In the genomic region with DNA sequence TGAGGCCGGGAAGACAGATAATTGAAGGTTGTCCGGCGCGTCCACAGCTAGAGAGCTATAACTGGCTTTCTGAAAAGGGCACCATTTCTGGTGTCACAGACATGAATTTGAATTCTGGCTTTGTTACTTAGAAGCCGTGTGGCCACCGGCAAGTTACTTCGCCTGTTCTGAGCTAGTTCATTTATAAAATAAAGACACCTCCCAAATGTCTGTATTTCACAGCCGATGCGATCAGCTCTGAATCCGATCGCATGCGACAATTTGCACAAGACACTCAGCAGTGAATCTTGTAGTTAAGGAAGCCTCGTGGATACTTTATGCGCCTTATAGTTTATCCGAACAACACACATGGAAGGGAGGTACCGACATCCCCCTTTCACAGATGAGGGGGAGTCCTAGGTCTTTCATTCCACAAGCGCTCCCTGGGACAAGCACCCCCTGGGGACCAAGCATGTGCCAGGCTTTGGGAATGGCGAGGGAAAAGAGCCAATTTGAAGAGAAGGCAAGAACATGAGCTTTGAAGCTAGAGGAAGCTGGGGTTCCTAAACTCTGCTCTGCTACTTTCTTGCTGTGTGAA, we compare ENCODE assay signal across 1 cellular context.
TF ChIP-seq lines count a peak whose summit lies in the region.

No MANE protein-coding gene starts in this region.

TF ChIP-seq in HEK293, 187 proteins besides CTCF, POLR2A, EP300 and RAD21 (continues in another document):
- TF ChIP-seq ZNF146 (tag by site-specific recombination; IDR thresholded peaks at IDR 0.05): 0 out of 2 replicates have a peak, but pooled peaks have one; percentile 7
- TF ChIP-seq ZNF660 (tag by site-specific recombination; IDR thresholded peaks at IDR 0.05): no peak
- TF ChIP-seq ZNF157 (tag by site-specific recombination; IDR thresholded peaks at IDR 0.05): no peak
- no peak for TF ChIP-seq ZBTB1 (tag by site-specific recombination; IDR thresholded peaks at IDR 0.05)
- peak; percentile 50; the same call in 1 of the 2 replicates for TF ChIP-seq KLF8 (tag by site-specific recombination; IDR thresholded peaks at IDR 0.05)
- TF ChIP-seq, protein P1, sequence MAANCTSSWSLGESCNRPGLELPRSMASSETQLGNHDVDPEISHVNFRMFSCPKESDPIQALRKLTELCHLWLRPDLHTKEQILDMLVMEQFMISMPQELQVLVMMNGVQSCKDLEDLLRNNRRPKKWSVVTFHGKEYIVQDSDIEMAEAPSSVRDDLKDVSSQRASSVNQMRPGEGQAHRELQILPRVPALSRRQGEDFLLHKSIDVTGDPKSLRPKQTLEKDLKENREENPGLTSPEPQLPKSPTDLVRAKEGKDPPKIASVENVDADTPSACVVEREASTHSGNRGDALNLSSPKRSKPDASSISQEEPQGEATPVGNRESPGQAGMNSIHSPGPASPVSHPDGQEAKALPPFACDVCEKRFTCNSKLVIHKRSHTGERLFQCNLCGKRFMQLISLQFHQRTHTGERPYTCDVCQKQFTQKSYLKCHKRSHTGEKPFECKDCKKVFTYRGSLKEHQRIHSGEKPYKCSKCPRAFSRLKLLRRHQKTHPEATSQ (tag by site-specific recombination; IDR thresholded peaks at IDR 0.05): no peak
- TF ChIP-seq IKZF3 (tag by site-specific recombination; IDR thresholded peaks at IDR 0.05): no peak
- no peak for TF ChIP-seq ZNF600 (tag by site-specific recombination; IDR thresholded peaks at IDR 0.05)
- TF ChIP-seq BCL11B (tag by site-specific recombination; IDR thresholded peaks at IDR 0.05; ENCODE audit: low read depth): no peak
- 0 out of 2 replicates have a peak, but pooled peaks have one; percentile 23 for TF ChIP-seq ZNF843 (tag by site-specific recombination; IDR thresholded peaks at IDR 0.05)
- no peak for TF ChIP-seq GFI1B (tag by site-specific recombination; IDR thresholded peaks at IDR 0.05)
- TF ChIP-seq ZBTB10 (tag by site-specific recombination; IDR thresholded peaks at IDR 0.05): 0 out of 2 replicates have a peak, but pooled peaks have one; percentile 57
- TF ChIP-seq KLF16 (tag by site-specific recombination; IDR thresholded peaks at IDR 0.05): 0 out of 2 replicates have a peak, but pooled peaks have one; percentile 25
- TF ChIP-seq ZSCAN30 (tag by site-specific recombination; IDR thresholded peaks at IDR 0.05): no peak
- TF ChIP-seq ZNF292 (tag by site-specific recombination; IDR thresholded peaks at IDR 0.05; ENCODE audit: borderline replicate concordance, low read depth): no peak
- no peak for TF ChIP-seq ZNF16 (tag by site-specific recombination; IDR thresholded peaks at IDR 0.05; ENCODE audit: low read depth)
- no peak for TF ChIP-seq ZNF324 (tag by site-specific recombination; IDR thresholded peaks at IDR 0.05)
- TF ChIP-seq ZNF623 (tag by site-specific recombination; IDR thresholded peaks at IDR 0.05): no peak
- TF ChIP-seq ZNF830 (tag by site-specific recombination; IDR thresholded peaks at IDR 0.05; ENCODE audit: low read depth): no peak
- TF ChIP-seq OVOL3 (tag by site-specific recombination; IDR thresholded peaks at IDR 0.05): no peak
- peak; percentile 68 for TF ChIP-seq PRDM10 (tag by site-specific recombination; IDR thresholded peaks at IDR 0.05)
- no peak for TF ChIP-seq KLF9 (tag by site-specific recombination; IDR thresholded peaks at IDR 0.05; ENCODE audit: low read depth)
- TF ChIP-seq ZNF211 (tag by site-specific recombination; IDR thresholded peaks at IDR 0.05; ENCODE audit: low read depth): no peak
- no peak for TF ChIP-seq ZNF350 (tag by site-specific recombination; IDR thresholded peaks at IDR 0.05)
- TF ChIP-seq, protein P2, sequence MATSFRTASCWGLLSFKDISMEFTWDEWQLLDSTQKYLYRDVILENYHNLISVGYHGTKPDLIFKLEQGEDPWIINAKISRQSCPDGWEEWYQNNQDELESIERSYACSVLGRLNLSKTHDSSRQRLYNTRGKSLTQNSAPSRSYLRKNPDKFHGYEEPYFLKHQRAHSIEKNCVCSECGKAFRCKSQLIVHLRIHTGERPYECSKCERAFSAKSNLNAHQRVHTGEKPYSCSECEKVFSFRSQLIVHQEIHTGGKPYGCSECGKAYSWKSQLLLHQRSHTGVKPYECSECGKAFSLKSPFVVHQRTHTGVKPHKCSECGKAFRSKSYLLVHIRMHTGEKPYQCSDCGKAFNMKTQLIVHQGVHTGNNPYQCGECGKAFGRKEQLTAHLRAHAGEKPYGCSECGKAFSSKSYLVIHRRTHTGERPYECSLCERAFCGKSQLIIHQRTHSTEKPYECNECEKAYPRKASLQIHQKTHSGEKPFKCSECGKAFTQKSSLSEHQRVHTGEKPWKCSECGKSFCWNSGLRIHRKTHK (tag by site-specific recombination; IDR thresholded peaks at IDR 0.05): no peak
- no peak for TF ChIP-seq SALL2 (tag by site-specific recombination; IDR thresholded peaks at IDR 0.05; ENCODE audit: borderline replicate concordance)
- TF ChIP-seq ZNF777 (tag by site-specific recombination; IDR thresholded peaks at IDR 0.05; ENCODE audit: borderline replicate concordance): no peak
- no peak for TF ChIP-seq ZNF19 (tag by site-specific recombination; IDR thresholded peaks at IDR 0.05; ENCODE audit: low read depth)
- peak; percentile 5; the same call in 1 of the 2 replicates for TF ChIP-seq ZNF341 (tag by site-specific recombination; IDR thresholded peaks at IDR 0.05; ENCODE audit: low read depth)
- TF ChIP-seq TCF7L2 (IDR thresholded peaks at IDR 0.05; ENCODE audit: borderline replicate concordance, low read depth, low read length): no peak
- TF ChIP-seq ZXDB (tag by site-specific recombination; IDR thresholded peaks at IDR 0.05): peak; percentile 10
- no peak for TF ChIP-seq ZNF121 (tag by site-specific recombination; IDR thresholded peaks at IDR 0.05)
- TF ChIP-seq ZNF335 (tag by site-specific recombination; conservative IDR thresholded peaks at IDR 0.05): peak; percentile 54
- no peak for TF ChIP-seq ZNF76 (tag by site-specific recombination; IDR thresholded peaks at IDR 0.05; ENCODE audit: borderline replicate concordance, low read depth)
- no peak for TF ChIP-seq ZFHX2 (tag by site-specific recombination; conservative IDR thresholded peaks at IDR 0.05)
- TF ChIP-seq SCRT2 (tag by site-specific recombination; IDR thresholded peaks at IDR 0.05): no peak
- TF ChIP-seq ZNF10 (tag by site-specific recombination; IDR thresholded peaks at IDR 0.05): no peak
- TF ChIP-seq ZNF302 (tag by site-specific recombination; IDR thresholded peaks at IDR 0.05; ENCODE audit: low read depth): no peak
- no peak for TF ChIP-seq ZNF138 (tag by site-specific recombination; IDR thresholded peaks at IDR 0.05; ENCODE audit: borderline replicate concordance)
- peak; percentile 90 for TF ChIP-seq SP7 (tag by site-specific recombination; IDR thresholded peaks at IDR 0.05)
- no peak; the same call in 1 of the 2 replicates for TF ChIP-seq ZNF501 (tag by site-specific recombination; IDR thresholded peaks at IDR 0.05)
- TF ChIP-seq ZBTB6 (tag by site-specific recombination; IDR thresholded peaks at IDR 0.05): no peak
- 0 out of 2 replicates have a peak, but pooled peaks have one; percentile 3 for TF ChIP-seq ZNF610 (tag by site-specific recombination; IDR thresholded peaks at IDR 0.05; ENCODE audit: borderline replicate concordance)
- no peak for TF ChIP-seq EGR2 (tag by site-specific recombination; IDR thresholded peaks at IDR 0.05; ENCODE audit: low read depth)
- TF ChIP-seq ZNF221 (tag by site-specific recombination; IDR thresholded peaks at IDR 0.05; ENCODE audit: borderline replicate concordance): no peak
- TF ChIP-seq MZF1 (tag by site-specific recombination; IDR thresholded peaks at IDR 0.05; ENCODE audit: borderline replicate concordance): no peak
- TF ChIP-seq ZNF169 (tag by site-specific recombination; IDR thresholded peaks at IDR 0.05): no peak
- 0 out of 2 replicates have a peak, but pooled peaks have one; percentile 31 for TF ChIP-seq ZNF394 (tag by site-specific recombination; IDR thresholded peaks at IDR 0.05; ENCODE audit: borderline replicate concordance)
- TF ChIP-seq ZNF792 (tag by site-specific recombination; IDR thresholded peaks at IDR 0.05): no peak
- TF ChIP-seq ZEB2 (tag by site-specific recombination; IDR thresholded peaks at IDR 0.05): peak; percentile 59
- no peak for TF ChIP-seq ZNF214 (tag by site-specific recombination; IDR thresholded peaks at IDR 0.05; ENCODE audit: borderline replicate concordance)
- no peak for TF ChIP-seq ZNF585B (tag by site-specific recombination; IDR thresholded peaks at IDR 0.05)
- TF ChIP-seq ZNF561 (tag by site-specific recombination; IDR thresholded peaks at IDR 0.05; ENCODE audit: borderline replicate concordance): no peak
- TF ChIP-seq TRIM28 (IDR thresholded peaks at IDR 0.05; ENCODE audit: borderline replicate concordance, low read length): 0 out of 2 replicates have a peak, but pooled peaks have one; percentile 70
- 0 out of 2 replicates have a peak, but pooled peaks have one; percentile 16 for TF ChIP-seq ZNF2 (tag by site-specific recombination; IDR thresholded peaks at IDR 0.05)
- TF ChIP-seq ZSCAN16 (tag by site-specific recombination; IDR thresholded peaks at IDR 0.05): no peak
- TF ChIP-seq, protein P3, sequence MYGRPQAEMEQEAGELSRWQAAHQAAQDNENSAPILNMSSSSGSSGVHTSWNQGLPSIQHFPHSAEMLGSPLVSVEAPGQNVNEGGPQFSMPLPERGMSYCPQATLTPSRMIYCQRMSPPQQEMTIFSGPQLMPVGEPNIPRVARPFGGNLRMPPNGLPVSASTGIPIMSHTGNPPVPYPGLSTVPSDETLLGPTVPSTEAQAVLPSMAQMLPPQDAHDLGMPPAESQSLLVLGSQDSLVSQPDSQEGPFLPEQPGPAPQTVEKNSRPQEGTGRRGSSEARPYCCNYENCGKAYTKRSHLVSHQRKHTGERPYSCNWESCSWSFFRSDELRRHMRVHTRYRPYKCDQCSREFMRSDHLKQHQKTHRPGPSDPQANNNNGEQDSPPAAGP (tag by site-specific recombination; IDR thresholded peaks at IDR 0.05): peak; percentile 46; the same call in 1 of the 2 replicates
- 0 out of 2 replicates have a peak, but pooled peaks have one; percentile 46 for TF ChIP-seq HOXC10 (CRISPR knock-in tag; IDR thresholded peaks at IDR 0.05)
- no peak for TF ChIP-seq ZBTB17 (tag by site-specific recombination; IDR thresholded peaks at IDR 0.05)
- no peak for TF ChIP-seq GLIS2 (tag by site-specific recombination; IDR thresholded peaks at IDR 0.05)
